In the genomic region with DNA sequence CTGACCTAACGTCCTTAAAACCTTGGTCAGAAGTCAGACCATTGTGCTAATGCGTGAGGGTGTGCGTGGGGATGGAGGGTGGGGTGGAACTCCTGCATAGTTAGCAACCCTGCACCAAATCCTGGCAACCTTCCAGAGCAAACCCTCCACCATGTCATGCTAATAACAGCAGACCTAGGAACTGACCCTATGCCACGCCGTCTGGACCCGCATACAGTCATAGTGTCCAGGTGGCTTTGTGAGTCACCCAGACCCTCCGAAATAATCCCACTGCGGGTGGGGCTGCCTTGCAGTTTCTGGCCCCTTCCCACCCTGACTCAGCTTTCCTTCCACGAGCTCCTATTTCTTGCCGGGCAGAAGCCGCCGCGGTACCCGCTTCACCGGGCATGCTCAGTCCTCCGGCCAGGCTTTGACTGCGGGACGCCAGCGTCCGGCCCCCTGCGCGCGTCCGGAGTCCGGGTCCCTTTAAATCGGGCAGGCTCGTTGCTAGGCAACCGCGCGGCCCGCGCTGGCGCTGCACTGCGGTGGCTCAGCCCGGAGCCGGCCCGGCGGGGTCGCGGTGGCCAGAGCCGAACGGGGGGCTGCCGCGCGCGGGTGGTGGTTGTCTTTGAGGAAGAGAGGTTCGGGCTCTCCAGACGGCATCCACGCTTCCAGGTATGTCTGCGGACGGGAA, we compare ENCODE assay signal across 8 cellular contexts. TPM values are rescaled to one million over a fixed set of nuclear protein-coding genes. Genes with fewer than 3 reads are reported as not detected.
A peak's percentile ranks its signal among the peaks of the same experiment; 100 is the strongest.
DNase-seq lines count a peak whose midpoint lies in the region; ATAC-seq, FAIRE-seq and TF ChIP-seq lines count a peak whose summit lies in the region.

A gene (plus strand): TSS at position 493 of the 673 bp plus-strand sequence. CDS start 7,619 bp downstream, outside the sequence.

- H3K4me3 ChIP-seq in cardiac muscle cell = peak within 1 kb of the TSS; percentile 90
- H3K4me3 ChIP-seq in pancreas = peak within 1 kb of the TSS; percentile 18 to 56 (median 46)

- peak within 1 kb of the TSS; percentile 74 for H3K27ac ChIP-seq in cardiac muscle cell
- no peak within 1 kb of the TSS for H3K27ac ChIP-seq in pancreas

- intact Hi-C loops in pancreas (cut with DNase I) = no loop called here

- DNase-seq in EL (peak; percentile 34), HFFc6 (no peak), cardiac muscle cell (ENCODE audit: low read depth in 1 of 2, low spot score in 1 of 2) (peak; percentile 34 to 96), pancreas (peak; percentile 42 to 84 (median 59)), NCI-H1694 treated with DMSO at 0.1 percent for 48 hours (lab: John Stamatoyannopoulos, UW) (no peak), OCI-M1 (lab: John Stamatoyannopoulos, UW) (no peak)
- DNase-seq in activated T-cell treated with anti-CD3 and anti-CD28 coated beads, Interleukin-2, amount 50 U/mL, for 72 hours = peak; percentile 19 to 28

- ATAC-seq in activated T-cell treated with anti-CD3 and anti-CD28 coated beads, Interleukin-2, amount 50 U/mL, for 72 hours (replicated peaks in 1 of 2) = peak; percentile 59 to 64
- ATAC-seq in pancreas (peak; percentile 84 to 94 (median 90)), HG02571 (IDR thresholded peaks at IDR 0.05; ENCODE audit: unreplicated experiment) (no peak)

- H3K36me3 ChIP-seq in cardiac muscle cell (no peaks in the 10 kb centered on the region), pancreas (no peaks in the 10 kb centered on the region)

- no peak for FAIRE-seq in pancreas (lab: Jason Lieb, UNC)

- no peaks in the 10 kb centered on the region for H3K9me3 Mint-ChIP-seq in HFFc6
- H3K9me3 Mint-ChIP-seq in activated T-cell treated with anti-CD3 and anti-CD28 coated beads, Interleukin-2, amount 50 U/mL, for 72 hours = no peaks in the 10 kb centered on the region

- 4 to 23% methylated on average over 50 to 51 of the region's 51 CpGs for WGBS in pancreas, 2 donors

- H3K27me3 ChIP-seq in cardiac muscle cell = no peaks in the 10 kb centered on the region
- H3K27me3 ChIP-seq in pancreas = no peaks in the 10 kb centered on the region

- no peak within 1 kb of the TSS for H3K27ac Mint-ChIP-seq in HFFc6
- H3K27ac Mint-ChIP-seq in activated T-cell treated with anti-CD3 and anti-CD28 coated beads, Interleukin-2, amount 50 U/mL, for 72 hours = no peak within 1 kb of the TSS

- H3K9me3 ChIP-seq in cardiac muscle cell (ENCODE audit: low read depth) = no peaks in the 10 kb centered on the region
- no peaks in the 10 kb centered on the region for H3K9me3 ChIP-seq in pancreas

- H3K36me3 Mint-ChIP-seq in HFFc6 (ENCODE audit: low read depth) = no peaks in the 10 kb centered on the region
- no peaks in the 10 kb centered on the region for H3K36me3 Mint-ChIP-seq in activated T-cell treated with anti-CD3 and anti-CD28 coated beads, Interleukin-2, amount 50 U/mL, for 72 hours (ENCODE audit: insufficient read depth in 2 of 2)

- peaks cover 3% of the 10 kb centered on the region; the same call in 1 of the 2 replicates for H3K27me3 Mint-ChIP-seq in HFFc6 (ENCODE audit: insufficient read depth)
- peaks cover 32% of the 10 kb centered on the region for H3K27me3 Mint-ChIP-seq in activated T-cell treated with anti-CD3 and anti-CD28 coated beads, Interleukin-2, amount 50 U/mL, for 72 hours (ENCODE audit: low read depth)

- no peak for TF ChIP-seq CTCF in HFFc6 (IDR thresholded peaks at IDR 0.05)
- no peak for TF ChIP-seq CTCF in cardiac muscle cell (IDR thresholded peaks at IDR 0.05; ENCODE audit: low read depth, low read length)
- TF ChIP-seq CTCF in pancreas (IDR thresholded peaks at IDR 0.05) = no peak

- H3K4me1 Mint-ChIP-seq in HFFc6 (ENCODE audit: low read depth) = no peaks in the 10 kb centered on the region
- H3K4me1 Mint-ChIP-seq in activated T-cell treated with anti-CD3 and anti-CD28 coated beads, Interleukin-2, amount 50 U/mL, for 72 hours (ENCODE audit: low read depth) = no peaks in the 10 kb centered on the region

- H3K4me1 ChIP-seq in cardiac muscle cell (ENCODE audit: low read depth) = peaks cover 23% of the 10 kb centered on the region
- no peaks in the 10 kb centered on the region for H3K4me1 ChIP-seq in pancreas

- peak within 1 kb of the TSS; percentile 57; the same call in 1 of the 2 replicates for H3K4me3 Mint-ChIP-seq in HFFc6
- peak within 1 kb of the TSS; percentile 75 to 76 for H3K4me3 Mint-ChIP-seq in activated T-cell treated with anti-CD3 and anti-CD28 coated beads, Interleukin-2, amount 50 U/mL, for 72 hours

RNA-seq across cellular contexts. Expression of the gene that starts here (rescaled TPM):
- total RNA-seq in HFFc6 (2021; fragmentation: NEBNext Ultra II Directional; extraction: Animal tissue kit (Norgen Biotek cat#: 25700)) = not detected
- total RNA-seq in activated T-cell treated with anti-CD3 and anti-CD28 coated beads, Interleukin-2, amount 50 U/mL, for 72 hours = not detected
- total RNA-seq in cardiac muscle cell (7.5 and 10.2 TPM in 2 replicates), pancreas (under 1 TPM; 0.09 to 0.44 (median 0.13) TPM)
- polyA plus RNA-seq in cardiac muscle cell (19.0 and 22.1 TPM in 2 replicates), pancreas (under 1 TPM; 0.53 to 0.92 TPM)

Comparison
In these comparisons a context has a peak if more than half of its experiments do, and no peak if none do; other contexts are left out.
1. RNA of the gene that starts here (polyA plus RNA-seq): 19.0 to 22.1 TPM in cardiac muscle cell; 0.53 to 0.92 TPM in pancreas; every median in the first group is over 10 times any median in the second.
2. Peak in DNase-seq and ATAC-seq in activated T-cell treated with anti-CD3 and anti-CD28 coated beads, Interleukin-2, amount 50 U/mL, for 72 hours; RNA of the gene not detected or under 1 TPM.
3. Peak in DNase-seq, ATAC-seq and H3K4me3 ChIP-seq in pancreas; RNA of the gene not detected or under 1 TPM.
4. DNase-seq: peak in EL (single experiment) and cardiac muscle cell (2 of 2); none in HFFc6 (single experiment), NCI-H1694 treated with DMSO at 0.1 percent for 48 hours (single experiment) and OCI-M1 (single experiment).